29 cellular contexts compared by ENCODE assay signal in genomic region chr4:165806613-165807012, GRCh38.
"Had no signal": no experiment of that assay in that cellular context is flagged by ENCODE, and none has a peak within 500 bp of the region (broad histone marks: within the 10 kb centered on the region; RNA-seq: fewer than 3 reads in every experiment).

No MANE protein-coding gene starts in this region.

- H3K36me3 ChIP-seq: colonic mucosa, esophagus squamous epithelium, gastrocnemius medialis, heart right ventricle, left ventricle myocardium inferior, lower lobe of right lung had no signal

- H3K4me1 Mint-ChIP-seq: endodermal cell, naive B cell had no signal

- H3K9me3 Mint-ChIP-seq: dendritic cell treated with granulocyte-macrophage colony-stimulating factor and Interleukin-4, amounts not matched to agents 40 ng/mL and 50 ng/mL, for 4 days; endodermal cell; mesothelial cell of epicardium had no signal

- H3K27me3 Mint-ChIP-seq: dendritic cell treated with granulocyte-macrophage colony-stimulating factor and Interleukin-4, amounts not matched to agents 40 ng/mL and 50 ng/mL, for 4 days; effector memory CD8-positive, alpha-beta T cell; naive B cell had no signal

- H3K4me3 Mint-ChIP-seq: dendritic cell treated with granulocyte-macrophage colony-stimulating factor and Interleukin-4, amounts not matched to agents 40 ng/mL and 50 ng/mL, for 4 days; effector memory CD8-positive, alpha-beta T cell; endodermal cell; mesothelial cell of epicardium; naive B cell had no signal

- DNase-seq: colonic mucosa; cortex of kidney; effector CD8-positive, alpha-beta T cell; effector memory CD8-positive, alpha-beta T cell; endodermal cell; erythroblast; esophagus squamous epithelium; foreskin fibroblast; foreskin melanocyte; gastrocnemius medialis; glutamatergic neuron; head of caudate nucleus; heart right ventricle; hippocampal formation; islet precursor cell; kidney; kidney glomerular epithelial cell; left colon; left ventricle myocardium inferior; lower lobe of right lung; mesenchymal stem cell; mucosa of descending colon; naive B cell had no signal

- H3K4me1 ChIP-seq: colonic mucosa, esophagus squamous epithelium, gastrocnemius medialis, heart right ventricle, left ventricle myocardium inferior, lower lobe of right lung had no signal

- H3K4me3 ChIP-seq: colonic mucosa, esophagus squamous epithelium, gastrocnemius medialis, heart right ventricle, left ventricle myocardium inferior, lower lobe of right lung, mucosa of descending colon had no signal

- FAIRE-seq: endometrium, kidney had no signal

- H3K27me3 ChIP-seq: colonic mucosa, esophagus squamous epithelium, gastrocnemius medialis, heart right ventricle had no signal

- H3K27ac ChIP-seq: colonic mucosa, epithelial cell of prostate, esophagus squamous epithelium, gastrocnemius medialis, heart right ventricle, left ventricle myocardium inferior, lower lobe of right lung had no signal

- H3K27ac Mint-ChIP-seq: dendritic cell treated with granulocyte-macrophage colony-stimulating factor and Interleukin-4, amounts not matched to agents 40 ng/mL and 50 ng/mL, for 4 days; effector memory CD8-positive, alpha-beta T cell; endodermal cell; mesothelial cell of epicardium; naive B cell had no signal

- ATAC-seq: effector memory CD8-positive, alpha-beta T cell; esophagus mucosa; gastrocnemius medialis; heart right ventricle; left colon; left lobe of liver; lower lobe of right lung; mucosa of descending colon had no signal

- H3K9me3 ChIP-seq: colonic mucosa, esophagus squamous epithelium, gastrocnemius medialis, heart right ventricle, left ventricle myocardium inferior, lower lobe of right lung, mucosa of descending colon had no signal

- H3K36me3 Mint-ChIP-seq: mesothelial cell of epicardium, naive B cell had no signal
